8 cellular contexts compared by ENCODE assay signal in the genomic region with DNA sequence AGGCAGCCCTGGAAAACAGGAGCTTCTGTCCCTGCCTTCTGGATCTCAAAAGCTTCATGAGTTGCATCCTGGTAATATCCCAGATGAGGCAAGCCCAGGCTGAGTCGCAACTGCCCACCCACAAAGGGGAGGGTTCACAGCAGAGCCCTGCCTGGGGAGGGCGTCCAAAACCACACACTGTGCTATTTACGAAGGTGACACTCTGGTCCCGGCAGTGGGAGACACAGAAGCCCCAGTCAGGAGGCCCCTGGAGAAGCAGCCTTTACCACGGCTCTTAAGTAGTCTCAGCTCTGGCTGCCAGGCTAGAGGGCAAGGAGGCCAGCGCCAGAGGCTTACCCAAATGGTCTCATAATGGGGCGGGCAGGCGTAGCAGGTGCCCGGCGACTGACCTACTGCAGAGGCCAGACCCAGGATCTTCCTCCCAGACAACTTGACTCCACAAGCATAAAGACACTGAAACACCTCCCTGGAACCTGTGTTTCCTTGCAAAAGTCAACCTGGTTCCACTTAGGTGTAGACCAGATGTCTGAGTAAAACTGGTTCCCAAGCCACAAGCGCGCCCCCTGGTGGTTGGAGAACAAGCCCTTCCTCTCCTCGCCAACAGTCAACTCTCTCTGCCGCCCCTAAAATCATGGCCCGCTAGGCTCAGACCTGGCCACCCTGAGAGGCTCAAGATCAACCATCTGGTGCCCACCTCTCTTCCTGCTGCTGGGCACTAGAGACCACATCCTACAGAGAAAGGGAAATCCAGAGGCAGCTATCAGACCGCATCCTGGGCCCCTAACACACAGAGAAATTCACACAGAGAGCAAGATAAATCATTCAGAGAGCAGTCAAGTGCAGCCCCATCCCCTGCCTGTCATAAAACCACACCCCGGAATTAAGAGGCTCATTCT. TPM values are rescaled to one million over a fixed set of nuclear protein-coding genes. Genes with fewer than 3 reads are reported as not detected.
DNase-seq lines count a peak whose midpoint lies in the region; ATAC-seq and TF ChIP-seq lines count a peak whose summit lies in the region.

No MANE protein-coding gene starts in this region.

- no peak overlapping the region for H3K27ac Mint-ChIP-seq in stimulated activated memory B cell treated with anti-CD40 and anti-IgM and Interleukin-4, amounts not matched to agents 10 μg/mL and 1 μg/mL and 100 μg/mL, for 72 hours

- peaks cover 0 to 40% (median 6%) of the 10 kb centered on the region in 6 donors for H3K4me1 ChIP-seq in spleen

- no peaks in the 10 kb centered on the region for H3K9me3 ChIP-seq in spleen

- intact Hi-C loops in spleen (cut with DNase I; ENCODE audit: low total_unique reads), result loop anchor here (5.0 to 10.0 kb wide), 2 partner anchors 264 to 321 kb away; no protein-coding TSS in a partner anchor

- no peak for ATAC-seq in stimulated activated memory B cell treated with anti-CD40 and anti-IgM and Interleukin-4, amounts not matched to agents 10 μg/mL and 1 μg/mL and 100 μg/mL, for 72 hours

- H3K4me3 Mint-ChIP-seq in stimulated activated memory B cell treated with anti-CD40 and anti-IgM and Interleukin-4, amounts not matched to agents 10 μg/mL and 1 μg/mL and 100 μg/mL, for 72 hours, result no peak overlapping the region

- 40 to 57% (median 50%) methylated on average over 17 of the region's 17 CpGs for WGBS in spleen, 5 donors

- no peak for TF ChIP-seq POLR2A in spleen (IDR thresholded peaks at IDR 0.05)

- H3K36me3 ChIP-seq in spleen, result peaks cover 0 to 7% (median 0%) of the 10 kb centered on the region in 6 donors

- DNase-seq in NCI-H748 (lab: John Stamatoyannopoulos, UW; ENCODE audit: unreplicated experiment) (peak; percentile 61), NCI-H748 treated with DMSO at 0.1 percent for 48 hours (lab: John Stamatoyannopoulos, UW) (no peak), LNCaP clone FGC (ENCODE audit: low read depth) (no peak), T-helper 9 cell (peak; percentile 98), astrocyte of the spinal cord (ENCODE audit: low read depth, low spot score) (peak; percentile 68), iPS-NIHi7 (ENCODE audit: extremely low spot score) (peak; percentile 64), spleen (peak; percentile 92)

- TF ChIP-seq CTCF in LNCaP clone FGC (IDR thresholded peaks at IDR 0.05; ENCODE audit: control insufficient read depth, extremely low read depth, insufficient read depth) (peak; percentile 69), astrocyte of the spinal cord (IDR thresholded peaks at IDR 0.05; ENCODE audit: low read depth, low read length) (peak; percentile 82), spleen (IDR thresholded peaks at IDR 0.05 in 8 of 11, conservative IDR thresholded peaks at IDR 0.05 in 3 of 11) (peak; percentile 38 to 84 (median 69))

- H3K4me1 Mint-ChIP-seq in stimulated activated memory B cell treated with anti-CD40 and anti-IgM and Interleukin-4, amounts not matched to agents 10 μg/mL and 1 μg/mL and 100 μg/mL, for 72 hours, result peaks cover 15% of the 10 kb centered on the region

- no peaks in the 10 kb centered on the region for H3K9me3 Mint-ChIP-seq in stimulated activated memory B cell treated with anti-CD40 and anti-IgM and Interleukin-4, amounts not matched to agents 10 μg/mL and 1 μg/mL and 100 μg/mL, for 72 hours

- H3K27me3 Mint-ChIP-seq in stimulated activated memory B cell treated with anti-CD40 and anti-IgM and Interleukin-4, amounts not matched to agents 10 μg/mL and 1 μg/mL and 100 μg/mL, for 72 hours, result no peaks in the 10 kb centered on the region

- H3K27ac ChIP-seq in spleen, result peak overlapping the region in 5 of 8 donors; percentile 20 to 87 (median 63)

- peaks cover 0 to 53% (median 16%) of the 10 kb centered on the region in 7 donors for H3K27me3 ChIP-seq in spleen (replicated peaks in 1 of 7)

- H3K36me3 Mint-ChIP-seq in stimulated activated memory B cell treated with anti-CD40 and anti-IgM and Interleukin-4, amounts not matched to agents 10 μg/mL and 1 μg/mL and 100 μg/mL, for 72 hours, result no peaks in the 10 kb centered on the region

- in situ Hi-C loops in astrocyte of the spinal cord (cut with HindIII; ENCODE audit: low sequenced_read_pairs), result no loop called here

- H3K4me3 ChIP-seq in LNCaP clone FGC (ENCODE audit: low read depth, low read length) (no peak overlapping the region), astrocyte of the spinal cord (ENCODE audit: low read depth, low read length) (peak overlapping the region; percentile 34), spleen (peak overlapping the region in 2 of 8 donors; percentile 10 to 73)

RNA-seq across cellular contexts. Expression of a gene that starts 5.2 kb away (rescaled TPM):
- 10 to 100 TPM in 6 of 7 donors, 1 to 10 TPM in 1; 9.8 to 16.6 (median 15.1) TPM for total RNA-seq in spleen
- polyA plus RNA-seq in spleen, result 1 to 10 TPM; 1.1 to 3.0 (median 1.8) TPM

Comparison
In these comparisons a context has a peak if more than half of its experiments do, and no peak if none do; other contexts are left out.
1. DNase-seq: peak in NCI-H748 (single experiment), T-helper 9 cell (single experiment), astrocyte of the spinal cord (single experiment), iPS-NIHi7 (single experiment) and spleen (single experiment); none in NCI-H748 treated with DMSO at 0.1 percent for 48 hours (single experiment) and LNCaP clone FGC (single experiment).
2. Peak in every context shown above with its lines, with median percentiles within 50 percentile points of each other: CTCF ChIP-seq.